27 cellular contexts compared by ENCODE assay signal in genomic region chr10:81116990-81117389, GRCh38.
DNase-seq lines count a peak whose midpoint lies in the region; ATAC-seq, FAIRE-seq and TF ChIP-seq lines count a peak whose summit lies in the region.
"Had no signal": no experiment of that assay in that cellular context is flagged by ENCODE, and none has a peak within 500 bp of the region (broad histone marks: within the 10 kb centered on the region; RNA-seq: fewer than 3 reads in every experiment).

No MANE protein-coding gene starts in this region.

- no peaks in the 10 kb centered on the region for H3K36me3 Mint-ChIP-seq in MCF 10A (ENCODE audit: insufficient read depth, unreplicated experiment)
- H3K36me3 Mint-ChIP-seq in activated CD8-positive, alpha-beta T cell treated with anti-CD3 and anti-CD28 coated beads for 36 hours (ENCODE audit: low read depth) = no peaks in the 10 kb centered on the region
- no peaks in the 10 kb centered on the region for H3K36me3 Mint-ChIP-seq in activated naive CD4-positive, alpha-beta T cell treated with anti-CD3 and anti-CD28 coated beads for 36 hours (ENCODE audit: low read depth)
- H3K36me3 Mint-ChIP-seq: activated naive CD8-positive, alpha-beta T cell treated with anti-CD3 and anti-CD28 coated beads, Interleukin-2, amount 10 ng/mL, durations not matched to agents 7 days and 5 days; CD14-positive monocyte had no signal

- H3K4me1 Mint-ChIP-seq in MCF 10A (ENCODE audit: insufficient read depth, unreplicated experiment) = peaks cover 5% of the 10 kb centered on the region
- no peaks in the 10 kb centered on the region for H3K4me1 Mint-ChIP-seq in activated CD8-positive, alpha-beta T cell treated with anti-CD3 and anti-CD28 coated beads for 36 hours (ENCODE audit: low read depth)
- H3K4me1 Mint-ChIP-seq in activated naive CD4-positive, alpha-beta T cell treated with anti-CD3 and anti-CD28 coated beads for 36 hours (ENCODE audit: low read depth) = no peaks in the 10 kb centered on the region
- H3K4me1 Mint-ChIP-seq: activated naive CD8-positive, alpha-beta T cell treated with anti-CD3 and anti-CD28 coated beads, Interleukin-2, amount 10 ng/mL, durations not matched to agents 7 days and 5 days; CD14-positive monocyte had no signal

- peak; percentile 32 for FAIRE-seq in urothelium cell line (lab: Jason Lieb, UNC)
- FAIRE-seq: frontal cortex had no signal

- H3K4me3 ChIP-seq in mammary epithelial cell (replicated peaks in 1 of 3; ENCODE audit: insufficient read depth in 1 of 3, low read depth in 2 of 3, low read length in 3 of 3) (no peak overlapping the region), WERI-Rb-1 (ENCODE audit: low read depth, low read length) (no peak overlapping the region)
- H3K4me3 ChIP-seq: lower lobe of right lung, sigmoid colon, SJCRH30, uterus had no signal

- no peaks in the 10 kb centered on the region for H3K79me2 ChIP-seq in mammary epithelial cell (ENCODE audit: insufficient read depth, low read length)

- H3K9me3 ChIP-seq in mammary epithelial cell (replicated peaks; ENCODE audit: insufficient read depth, low read length) (peaks cover 3% of the 10 kb centered on the region), WERI-Rb-1 (ENCODE audit: severe bottlenecking) (no peaks in the 10 kb centered on the region)
- H3K9me3 ChIP-seq: lower lobe of right lung, sigmoid colon, SJCRH30, uterus had no signal

- H3K27me3 ChIP-seq in mammary epithelial cell (ENCODE audit: insufficient read depth, low read length) = no peaks in the 10 kb centered on the region
- H3K27me3 ChIP-seq in WERI-Rb-1 (ENCODE audit: insufficient read depth, low read depth, severe bottlenecking) = no peaks in the 10 kb centered on the region
- H3K27me3 ChIP-seq: sigmoid colon, SJCRH30, uterus had no signal

- H3K27me3 Mint-ChIP-seq in MCF 10A (ENCODE audit: insufficient read depth, unreplicated experiment) = peaks cover 63% of the 10 kb centered on the region
- H3K27me3 Mint-ChIP-seq in activated CD8-positive, alpha-beta T cell treated with anti-CD3 and anti-CD28 coated beads for 36 hours = no peaks in the 10 kb centered on the region
- H3K27me3 Mint-ChIP-seq in activated naive CD4-positive, alpha-beta T cell treated with anti-CD3 and anti-CD28 coated beads for 36 hours (ENCODE audit: low read depth) = no peaks in the 10 kb centered on the region
- H3K27me3 Mint-ChIP-seq: activated naive CD8-positive, alpha-beta T cell treated with anti-CD3 and anti-CD28 coated beads, Interleukin-2, amount 10 ng/mL, durations not matched to agents 7 days and 5 days had no signal

- no peak overlapping the region for H3K4me3 Mint-ChIP-seq in MCF 10A (ENCODE audit: unreplicated experiment)
- no peak overlapping the region for H3K4me3 Mint-ChIP-seq in activated CD8-positive, alpha-beta T cell treated with anti-CD3 and anti-CD28 coated beads for 36 hours
- no peak overlapping the region for H3K4me3 Mint-ChIP-seq in activated naive CD4-positive, alpha-beta T cell treated with anti-CD3 and anti-CD28 coated beads for 36 hours
- H3K4me3 Mint-ChIP-seq: activated naive CD8-positive, alpha-beta T cell treated with anti-CD3 and anti-CD28 coated beads, Interleukin-2, amount 10 ng/mL, durations not matched to agents 7 days and 5 days; CD14-positive monocyte; T-helper 2 cell treated with Interferon-gamma antibody and Interleukin-4, amounts not matched to agents 5 μg/mL and 100 μg/mL, for 36 hours had no signal

- CTCF ChIA-PET in MCF 10A (lab: Yijun Ruan, JAX) (interaction anchor here (0.6 to 1.7 kb wide), 13 partner anchors 9 to 1841 kb away, joined by 3 to 6 read pairs (median 4); no protein-coding TSS in a partner anchor), mammary epithelial cell (lab: Charles Lee; ENCODE audit: low non-redundant PET) (no interaction called here)
- CTCF ChIA-PET in activated CD8-positive, alpha-beta T cell treated with anti-CD3 and anti-CD28 coated beads for 36 hours (lab: Charles Lee) = interaction anchor here (1.0 kb wide), 1 partner anchor 9 kb away, joined by 3 read pairs; no protein-coding TSS in a partner anchor
- CTCF ChIA-PET in activated naive CD4-positive, alpha-beta T cell treated with anti-CD3 and anti-CD28 coated beads for 36 hours (lab: Charles Lee) = no interaction called here

- TF ChIP-seq CTCF in MCF 10A (IDR thresholded peaks at IDR 0.05; ENCODE audit: unreplicated experiment) (peak; percentile 23), mammary epithelial cell (conservative IDR thresholded peaks at IDR 0.05 in 1 of 2, IDR thresholded peaks at IDR 0.05 in 1 of 2; ENCODE audit: extremely low read depth in 1 of 2, insufficient read depth in 1 of 2, low read depth in 1 of 2, low read length in 2 of 2) (no peak), WERI-Rb-1 (IDR thresholded peaks at IDR 0.05; ENCODE audit: low read depth, low read length) (peak; percentile 19; the same call in 1 of the 2 replicates)
- no peak for TF ChIP-seq CTCF in activated CD8-positive, alpha-beta T cell treated with anti-CD3 and anti-CD28 coated beads for 36 hours (IDR thresholded peaks at IDR 0.05)

- intact Hi-C loops in MCF 10A (cut with micrococcal nuclease) = no loop called here
- intact Hi-C loops in mammary epithelial cell (cut with micrococcal nuclease) = no loop called here
- intact Hi-C loops in activated CD8-positive, alpha-beta T cell treated with anti-CD3 and anti-CD28 coated beads for 36 hours (cut with micrococcal nuclease) = no loop called here
- intact Hi-C loops in activated naive CD4-positive, alpha-beta T cell treated with anti-CD3 and anti-CD28 coated beads for 36 hours (cut with micrococcal nuclease) = loop anchor here (1.0 kb wide), 1 partner anchor 32 kb away; no protein-coding TSS in a partner anchor

- H3K4me1 ChIP-seq in mammary epithelial cell (ENCODE audit: insufficient read depth, low read length) = no peaks in the 10 kb centered on the region
- H3K4me1 ChIP-seq: lower lobe of right lung, sigmoid colon, SJCRH30, uterus had no signal

- in situ Hi-C loops in mammary epithelial cell (cut with MboI; ENCODE audit: low sequenced_read_pairs in 2 of 2) = no loop called here

- dilution Hi-C loops in mammary epithelial cell (cut with HindIII; ENCODE audit: low sequenced_read_pairs) = no loop called here

- no peaks in the 10 kb centered on the region for H3K36me3 ChIP-seq in mammary epithelial cell (ENCODE audit: insufficient read depth, low read length)
- no peaks in the 10 kb centered on the region for H3K36me3 ChIP-seq in WERI-Rb-1
- H3K36me3 ChIP-seq: lower lobe of right lung, sigmoid colon, SJCRH30, uterus had no signal

- no peaks in the 10 kb centered on the region for H4K20me1 ChIP-seq in mammary epithelial cell (ENCODE audit: insufficient read depth, low read length)

- BruUV-seq in MCF 10A (replicated peaks; lab: Mats Ljungman, UMichigan) (no TSS peak), mammary epithelial cell (replicated peaks; lab: Mats Ljungman, UMichigan) (no TSS peak)

- H3K27ac Mint-ChIP-seq in MCF 10A (ENCODE audit: low read depth, unreplicated experiment) = no peak overlapping the region
- H3K27ac Mint-ChIP-seq in activated CD8-positive, alpha-beta T cell treated with anti-CD3 and anti-CD28 coated beads for 36 hours = no peak overlapping the region
- H3K27ac Mint-ChIP-seq in activated naive CD4-positive, alpha-beta T cell treated with anti-CD3 and anti-CD28 coated beads for 36 hours = no peak overlapping the region
- H3K27ac Mint-ChIP-seq: activated naive CD8-positive, alpha-beta T cell treated with anti-CD3 and anti-CD28 coated beads, Interleukin-2, amount 10 ng/mL, durations not matched to agents 7 days and 5 days; activated T-helper 2 cell treated with anti-CD3 and anti-CD28 coated beads, Interferon-gamma antibody, Interleukin-2, Interleukin-4, amounts not matched to agents 10 μg/mL and 5 μg/mL and 100 μg/mL, durations not matched to agents 14 hours and 24 hours and 36 hours; CD14-positive monocyte; T-helper 2 cell treated with Interferon-gamma antibody and Interleukin-4, amounts not matched to agents 5 μg/mL and 100 μg/mL, for 36 hours had no signal

- H3K27ac ChIP-seq in mammary epithelial cell (ENCODE audit: insufficient read depth, low read depth, low read length) = no peak overlapping the region
- H3K27ac ChIP-seq in WERI-Rb-1 = no peak overlapping the region
- H3K27ac ChIP-seq: lower lobe of right lung, sigmoid colon, SJCRH30, uterus had no signal

- peak; percentile 19 for DNase-seq in MCF 10A (ENCODE audit: unreplicated experiment)
- DNase-seq in mammary epithelial cell = no peak
- DNase-seq in NCI-H524 (lab: John Stamatoyannopoulos, UW) = peak; percentile 0 to 2
- DNase-seq in WERI-Rb-1 = no peak
- DNase-seq in urothelium cell line (ENCODE audit: low spot score) = peak; percentile 30
- DNase-seq in activated CD8-positive, alpha-beta T cell treated with anti-CD3 and anti-CD28 coated beads for 36 hours = no peak
- DNase-seq in activated naive CD4-positive, alpha-beta T cell treated with anti-CD3 and anti-CD28 coated beads for 36 hours = no peak
- DNase-seq in stimulated activated CD4-positive, alpha-beta T cell treated with anti-CD3 and anti-CD28 coated beads, Interleukin-2, amount 100 ng/mL, for 48 hours = no peak
- DNase-seq: activated CD4-positive, alpha-beta T cell treated with anti-CD3 and anti-CD28 coated beads, Interleukin-2, amount 50 U/mL, for 4 hours; activated CD8-positive, alpha-beta memory T cell treated with anti-CD3 and anti-CD28 coated beads, Interleukin-2, amount 50 U/mL, for 48 hours; activated naive CD8-positive, alpha-beta T cell treated with anti-CD3 and anti-CD28 coated beads, Interleukin-2, amount 10 ng/mL, durations not matched to agents 7 days and 5 days; cerebellar nuclear complex; DMS153; GF-D8; hippocampal formation; Karpas-422; lower lobe of right lung; NCI-H2081 treated with DMSO at 0.1 percent for 48 hours; NCI-H510A; sigmoid colon; SJCRH30; uterus had no signal

- no peak overlapping the region for H3K4me2 ChIP-seq in mammary epithelial cell (ENCODE audit: insufficient read depth, low read depth, low read length)

- no peak overlapping the region for H2AFZ ChIP-seq in mammary epithelial cell (ENCODE audit: low read depth, low read length)

- no peak for ATAC-seq in activated CD8-positive, alpha-beta T cell treated with anti-CD3 and anti-CD28 coated beads for 36 hours
- ATAC-seq: esophagus mucosa, lower lobe of right lung had no signal

- POLR2A ChIA-PET in MCF 10A (lab: Yijun Ruan, JAX) = interaction anchor here (0.5 kb wide), 1 partner anchor 16 kb away, joined by 3 read pairs; no protein-coding TSS in a partner anchor
- POLR2A ChIA-PET in activated CD8-positive, alpha-beta T cell treated with anti-CD3 and anti-CD28 coated beads for 36 hours (lab: Charles Lee) = no interaction called here

- no peaks in the 10 kb centered on the region for H3K9me3 Mint-ChIP-seq in MCF 10A (ENCODE audit: unreplicated experiment)
- no peaks in the 10 kb centered on the region for H3K9me3 Mint-ChIP-seq in activated CD8-positive, alpha-beta T cell treated with anti-CD3 and anti-CD28 coated beads for 36 hours
- no peaks in the 10 kb centered on the region for H3K9me3 Mint-ChIP-seq in activated naive CD4-positive, alpha-beta T cell treated with anti-CD3 and anti-CD28 coated beads for 36 hours
- H3K9me3 Mint-ChIP-seq: activated naive CD8-positive, alpha-beta T cell treated with anti-CD3 and anti-CD28 coated beads, Interleukin-2, amount 10 ng/mL, durations not matched to agents 7 days and 5 days; activated T-helper 2 cell treated with anti-CD3 and anti-CD28 coated beads, Interferon-gamma antibody, Interleukin-2, Interleukin-4, amounts not matched to agents 10 μg/mL and 5 μg/mL and 100 μg/mL, durations not matched to agents 14 hours and 24 hours and 36 hours; CD14-positive monocyte; T-helper 2 cell treated with Interferon-gamma antibody and Interleukin-4, amounts not matched to agents 5 μg/mL and 100 μg/mL, for 36 hours had no signal

- no peak overlapping the region for H3K9ac ChIP-seq in mammary epithelial cell (ENCODE audit: insufficient read depth, low read length)

Comparison
In these comparisons a context has a peak if more than half of its experiments do, and no peak if none do; other contexts are left out.
1. DNase-seq: peak in MCF 10A (single experiment), NCI-H524 (2 of 2) and urothelium cell line (single experiment); none in mammary epithelial cell (single experiment), WERI-Rb-1 (single experiment), activated CD8-positive, alpha-beta T cell treated with anti-CD3 and anti-CD28 coated beads for 36 hours (single experiment), activated naive CD4-positive, alpha-beta T cell treated with anti-CD3 and anti-CD28 coated beads for 36 hours (single experiment) and stimulated activated CD4-positive, alpha-beta T cell treated with anti-CD3 and anti-CD28 coated beads, Interleukin-2, amount 100 ng/mL, for 48 hours (0 of 2).
2. CTCF ChIP-seq: peak in MCF 10A (single experiment) and WERI-Rb-1 (single experiment); none in mammary epithelial cell (0 of 2) and activated CD8-positive, alpha-beta T cell treated with anti-CD3 and anti-CD28 coated beads for 36 hours (single experiment).
3. CTCF ChIA-PET loops: an anchor here in MCF 10A (0.6 to 1.7 kb wide) and activated CD8-positive, alpha-beta T cell treated with anti-CD3 and anti-CD28 coated beads for 36 hours (1.0 kb wide); none called in mammary epithelial cell and activated naive CD4-positive, alpha-beta T cell treated with anti-CD3 and anti-CD28 coated beads for 36 hours.